In genomic region chr5:173451651-173452050, GRCh38 we compare ENCODE assay signal across 22 cellular contexts.
DNase-seq lines count a peak whose midpoint lies in the region; ATAC-seq, FAIRE-seq and TF ChIP-seq lines count a peak whose summit lies in the region.
"Had no signal": no experiment of that assay in that cellular context is flagged by ENCODE, and none has a peak within 500 bp of the region (broad histone marks: within the 10 kb centered on the region; RNA-seq: fewer than 3 reads in every experiment).

No MANE protein-coding gene starts in this region.

- no peak overlapping the region for H2AFZ ChIP-seq in GM23248
- H2AFZ ChIP-seq in H1 (ENCODE audit: low read length), result 0 out of 2 replicates have a peak overlapping the region, but pooled peaks have one; percentile 38

- H3K4me3 Mint-ChIP-seq in activated T-cell treated with anti-CD3 and anti-CD28 coated beads, Interleukin-2, amount 50 U/mL, for 4 hours, result no peak overlapping the region
- H3K4me3 Mint-ChIP-seq: activated CD8-positive, alpha-beta T cell treated with anti-CD3 and anti-CD28 coated beads, Interleukin-2, amount 10 ng/mL, durations not matched to agents 7 days and 5 days; brain; CD4-positive, alpha-beta memory T cell; T-helper 1 cell treated with Interleukin-12 subunit alpha and Interleukin-12 subunit beta and Interleukin-4 antibody, amounts not matched to agents 30 μg/mL and 1 μg/mL, for 36 hours had no signal

- H3K27me3 ChIP-seq in GM23248 (replicated peaks; ENCODE audit: insufficient read depth), result no peaks in the 10 kb centered on the region
- H3K27me3 ChIP-seq in H1 (replicated peaks in 1 of 4; ENCODE audit: control insufficient read depth in 3 of 4, extremely low read depth in 1 of 4, insufficient read depth in 3 of 4, low read length in 3 of 4), result no peaks in the 10 kb centered on the region
- H3K27me3 ChIP-seq in psoas muscle (ENCODE audit: insufficient read depth in 3 of 3, low read length in 2 of 3), result no peaks in the 10 kb centered on the region
- H3K27me3 ChIP-seq: testis had no signal

- no peaks in the 10 kb centered on the region for H4K20me1 ChIP-seq in GM23248 (ENCODE audit: insufficient read depth)
- H4K20me1 ChIP-seq in H1 (replicated peaks in 1 of 2; ENCODE audit: control insufficient read depth in 1 of 2, insufficient read depth in 2 of 2, low read length in 2 of 2), result no peaks in the 10 kb centered on the region

- H3K23ac ChIP-seq in H1 (ENCODE audit: insufficient read length), result no peak overlapping the region

- H3K79me1 ChIP-seq in H1 (ENCODE audit: low read depth, low read length), result no peaks in the 10 kb centered on the region

- no peak overlapping the region for H2BK20ac ChIP-seq in H1 (ENCODE audit: low read length)

- H3K23me2 ChIP-seq in H1 (ENCODE audit: low read depth, low read length), result no peaks in the 10 kb centered on the region

- no peaks in the 10 kb centered on the region for H3K79me2 ChIP-seq in GM23248 (ENCODE audit: insufficient read depth)
- H3K79me2 ChIP-seq in H1 (ENCODE audit: control insufficient read depth in 1 of 2, insufficient read depth in 2 of 2, low read length in 2 of 2), result no peaks in the 10 kb centered on the region

- no peak overlapping the region for H4K91ac ChIP-seq in H1 (replicated peaks; ENCODE audit: insufficient read length, low read length)

- H2BK5ac ChIP-seq in H1 (ENCODE audit: low read depth, low read length), result no peak overlapping the region

- no peak overlapping the region for H2BK15ac ChIP-seq in H1 (ENCODE audit: low read length)

- no peak for TF ChIP-seq POLR2A in H1 (IDR thresholded peaks at IDR 0.05; ENCODE audit: control extremely low read depth in 1 of 2, low read depth in 2 of 2, low read length in 2 of 2)

- H3K4me1 Mint-ChIP-seq in activated T-cell treated with anti-CD3 and anti-CD28 coated beads, Interleukin-2, amount 50 U/mL, for 4 hours (ENCODE audit: low read depth), result no peaks in the 10 kb centered on the region
- H3K4me1 Mint-ChIP-seq: CD4-positive, alpha-beta memory T cell had no signal

- H3K4me1 ChIP-seq in GM23248 (ENCODE audit: insufficient read depth) (peaks cover 61% of the 10 kb centered on the region), H1 (replicated peaks in 1 of 4; ENCODE audit: control insufficient read depth in 3 of 4, insufficient read depth in 4 of 4, low read length in 3 of 4) (no peaks in the 10 kb centered on the region), psoas muscle (peaks cover 50% of the 10 kb centered on the region)
- H3K4me1 ChIP-seq: prostate gland, testis had no signal

- CTCF ChIA-PET in H1 (lab: Charles Lee; ENCODE audit: partially characterized antibody), result interaction anchor here (0.7 to 4.0 kb wide), 25 partner anchors 9 to 334 kb away, joined by 3 to 31 read pairs (median 4); no protein-coding TSS in a partner anchor

- no peak overlapping the region for H2AK5ac ChIP-seq in H1 (ENCODE audit: low read depth, low read length)

- no peak overlapping the region for H2BK120ac ChIP-seq in H1 (replicated peaks; ENCODE audit: low read depth, low read length)

- H3K27ac ChIP-seq in GM23248, result peak overlapping the region; percentile 96
- H3K27ac ChIP-seq in H1 (ENCODE audit: low read depth, low read length), result no peak overlapping the region
- peak overlapping the region; percentile 96 for H3K27ac ChIP-seq in psoas muscle
- H3K27ac ChIP-seq: KMS-11, prostate gland, SK-N-MC, testis had no signal

- peak overlapping the region; percentile 52; the same call in 1 of the 2 replicates for H3K9ac ChIP-seq in GM23248
- no peak overlapping the region for H3K9ac ChIP-seq in H1 (replicated peaks in 1 of 4; ENCODE audit: extremely low read depth in 1 of 4, low read depth in 3 of 4, low read length in 3 of 4)
- H3K9ac ChIP-seq: KMS-11 had no signal

- H3K27me3 Mint-ChIP-seq in activated T-cell treated with anti-CD3 and anti-CD28 coated beads, Interleukin-2, amount 50 U/mL, for 4 hours (ENCODE audit: low read depth), result peaks cover 2% of the 10 kb centered on the region
- H3K27me3 Mint-ChIP-seq: brain; CD4-positive, alpha-beta memory T cell had no signal

- intact Hi-C loops in psoas muscle (cut with DNase I), result loop anchor here (5.0 to 10.0 kb wide), 2 partner anchors 121 to 313 kb away; no protein-coding TSS in a partner anchor

- ATAC-seq in psoas muscle (no peak), GM21447 (IDR thresholded peaks at IDR 0.05; ENCODE audit: unreplicated experiment) (no peak)
- no peak for ATAC-seq in activated T-cell treated with anti-CD3 and anti-CD28 coated beads, Interleukin-2, amount 50 U/mL, for 4 hours
- ATAC-seq: activated CD8-positive, alpha-beta T cell treated with anti-CD3 and anti-CD28 coated beads, Interleukin-2, amount 10 ng/mL, durations not matched to agents 7 days and 5 days had no signal

- no peak overlapping the region for H3K4me3 ChIP-seq in GM23248
- no peak overlapping the region for H3K4me3 ChIP-seq in H1 (ENCODE audit: extremely low read depth in 1 of 4, insufficient read depth in 2 of 4, low read depth in 3 of 4, low read length in 4 of 4)
- no peak overlapping the region for H3K4me3 ChIP-seq in psoas muscle
- H3K4me3 ChIP-seq: prostate gland, SK-N-MC, testis had no signal

- TF ChIP-seq EP300 in H1 (IDR thresholded peaks at IDR 0.05; ENCODE audit: borderline replicate concordance in 1 of 2, low read depth in 2 of 2, low read length in 2 of 2), result no peak

- FAIRE-seq in H1 (lab: Jason Lieb, UNC), result no peak
- FAIRE-seq: colon, HTR-8/SVneo had no signal

- H2BK12ac ChIP-seq in H1 (ENCODE audit: low read depth, low read length), result no peak overlapping the region

- H4K8ac ChIP-seq in H1 (ENCODE audit: extremely low read depth, insufficient read depth, low read length), result no peak overlapping the region

- no peaks in the 10 kb centered on the region for H3K36me3 ChIP-seq in GM23248 (ENCODE audit: low read depth)
- no peaks in the 10 kb centered on the region for H3K36me3 ChIP-seq in H1 (ENCODE audit: control insufficient read depth in 2 of 4, insufficient read depth in 4 of 4, low read length in 3 of 4)
- H3K36me3 ChIP-seq in psoas muscle (ENCODE audit: insufficient read depth in 1 of 2, low read depth in 1 of 2), result no peaks in the 10 kb centered on the region
- H3K36me3 ChIP-seq: prostate gland had no signal

- H3K4me2 ChIP-seq in GM23248 (ENCODE audit: unreplicated experiment) (peak overlapping the region; percentile 54), H1 (ENCODE audit: insufficient read depth in 1 of 2, low read depth in 2 of 2, low read length in 2 of 2) (no peak overlapping the region)
- H3K4me2 ChIP-seq: KMS-11 had no signal

- in situ Hi-C loops in GM23248 (cut with MboI), result no loop called here

- no peaks in the 10 kb centered on the region for H3K9me2 ChIP-seq in GM23248 (ENCODE audit: insufficient read depth)

- TF ChIP-seq RAD21 in H1 (IDR thresholded peaks at IDR 0.05 in 1 of 2, conservative IDR thresholded peaks at IDR 0.05 in 1 of 2; ENCODE audit: low read depth in 2 of 2, low read length in 2 of 2), result no peak

- WGBS in GM23248 (ENCODE audit: low coverage in 1 of 2, low lambda C conversion rate in 2 of 2, missing lambda C conversion rate in 2 of 2), 2 experiments, result 74% methylated on average over 2 of the region's 2 CpGs
- WGBS in H1 (ENCODE audit: extremely low coverage in 1 of 2, insufficient coverage in 1 of 2, insufficient read length in 1 of 2, insufficient replicate concordance in 2 of 2, low coverage in 1 of 2, low lambda C conversion rate in 2 of 2, missing lambda C conversion rate in 1 of 2), 2 experiments, result 85% methylated on average over 2 of the region's 2 CpGs; no CpG with 5 or more reads in 1 of the 2 experiments
- 71 to 87% (median 71%) methylated on average over 2 of the region's 2 CpGs for WGBS in psoas muscle, 3 donors

- H3K9me3 Mint-ChIP-seq in activated T-cell treated with anti-CD3 and anti-CD28 coated beads, Interleukin-2, amount 50 U/mL, for 4 hours, result no peaks in the 10 kb centered on the region
- H3K9me3 Mint-ChIP-seq: brain; T-helper 1 cell treated with Interleukin-12 subunit alpha and Interleukin-12 subunit beta and Interleukin-4 antibody, amounts not matched to agents 30 μg/mL and 1 μg/mL, for 36 hours had no signal

- H4K5ac ChIP-seq in H1 (ENCODE audit: insufficient read length, low read depth, low read length), result no peak overlapping the region

- no peak overlapping the region for H3K18ac ChIP-seq in H1 (ENCODE audit: extremely low read depth, low read length)

- no peak overlapping the region for H3K4ac ChIP-seq in H1 (replicated peaks; ENCODE audit: insufficient read length, low read depth, low read length)

- TF ChIP-seq CTCF in H1 (IDR thresholded peaks at IDR 0.05; ENCODE audit: control extremely low read depth in 1 of 3, insufficient read depth in 1 of 3, low read depth in 1 of 3, low read length in 3 of 3) (no peak), psoas muscle (IDR thresholded peaks at IDR 0.05) (no peak)

- peaks cover 57% of the 10 kb centered on the region for H3F3A ChIP-seq in GM23248 (ENCODE audit: insufficient read depth)

- POLR2A ChIA-PET in H1 (lab: Charles Lee; ENCODE audit: partially characterized antibody), result interaction anchor here (1.2 kb wide), 2 partner anchors 122 to 124 kb away, joined by 3 read pairs; partner anchors contain the start of gene STC2

- H3K9me3 ChIP-seq in GM23248 (ENCODE audit: low read depth), result no peaks in the 10 kb centered on the region
- H3K9me3 ChIP-seq in H1 (ENCODE audit: insufficient read depth in 2 of 2, low read depth in 1 of 2, low read length in 1 of 2), result peaks cover 0 to 4% of the 10 kb centered on the region in 2 experiments; a peak in 1 of 4 replicates
- H3K9me3 ChIP-seq in psoas muscle, result no peaks in the 10 kb centered on the region
- H3K9me3 ChIP-seq: prostate gland, testis had no signal

- DNase-seq in AG20443 (ENCODE audit: low spot score), result peak; percentile 25
- DNase-seq in GM23248, result peak; percentile 34
- no peak for DNase-seq in H1 (ENCODE audit: low read depth in 1 of 2, low spot score in 2 of 2)
- DNase-seq in psoas muscle, result no peak
- DNase-seq in activated T-cell treated with anti-CD3 and anti-CD28 coated beads, Interleukin-2, amount 50 U/mL, for 4 hours, result no peak
- DNase-seq in NOMO-1 treated with DMSO at 0.1 percent for 48 hours (lab: John Stamatoyannopoulos, UW; ENCODE audit: unreplicated experiment), result no peak
- DNase-seq: activated CD4-positive, alpha-beta T cell treated with anti-CD3 and anti-CD28 coated beads for 1 hour; activated gamma-delta T cell treated with Interleukin-2 at 50 U/mL for 16 hours; CD4-positive, alpha-beta memory T cell; effector memory CD4-positive, alpha-beta T cell; GF-D8; stimulated activated naive CD4-positive, alpha-beta T cell treated with Interleukin-2 at 50 U/mL for 16 hours had no signal

- no peaks in the 10 kb centered on the region for H3K36me3 Mint-ChIP-seq in activated T-cell treated with anti-CD3 and anti-CD28 coated beads, Interleukin-2, amount 50 U/mL, for 4 hours (ENCODE audit: insufficient read depth)
- H3K36me3 Mint-ChIP-seq: brain; CD4-positive, alpha-beta memory T cell had no signal

- no peak overlapping the region for H3K14ac ChIP-seq in H1 (ENCODE audit: insufficient read length)

- no peak overlapping the region for H3K56ac ChIP-seq in H1 (replicated peaks; ENCODE audit: insufficient read length, low read depth, low read length)

TF ChIP-seq in H1, 55 proteins besides CTCF, POLR2A, EP300 and RAD21 (continues in another document):
- TF ChIP-seq HDAC2 (IDR thresholded peaks at IDR 0.05; ENCODE audit: borderline replicate concordance in 1 of 2, low read depth in 2 of 2, low read length in 2 of 2) (no peak), BCL11A (IDR thresholded peaks at IDR 0.05; ENCODE audit: low read depth in 2 of 2, low read length in 2 of 2) (no peak), CTBP2 (IDR thresholded peaks at IDR 0.05; ENCODE audit: borderline replicate concordance, insufficient read depth, insufficient read length, low read length) (no peak)

Comparison
In these comparisons a context has a peak if more than half of its experiments do, and no peak if none do; other contexts are left out.
1. DNase-seq: peak in AG20443 (single experiment) and GM23248 (single experiment); none in H1 (0 of 2), psoas muscle (0 of 2), activated T-cell treated with anti-CD3 and anti-CD28 coated beads, Interleukin-2, amount 50 U/mL, for 4 hours (single experiment) and NOMO-1 treated with DMSO at 0.1 percent for 48 hours (single experiment).